ENCODE assay signal across 11 cellular contexts in the genomic region with DNA sequence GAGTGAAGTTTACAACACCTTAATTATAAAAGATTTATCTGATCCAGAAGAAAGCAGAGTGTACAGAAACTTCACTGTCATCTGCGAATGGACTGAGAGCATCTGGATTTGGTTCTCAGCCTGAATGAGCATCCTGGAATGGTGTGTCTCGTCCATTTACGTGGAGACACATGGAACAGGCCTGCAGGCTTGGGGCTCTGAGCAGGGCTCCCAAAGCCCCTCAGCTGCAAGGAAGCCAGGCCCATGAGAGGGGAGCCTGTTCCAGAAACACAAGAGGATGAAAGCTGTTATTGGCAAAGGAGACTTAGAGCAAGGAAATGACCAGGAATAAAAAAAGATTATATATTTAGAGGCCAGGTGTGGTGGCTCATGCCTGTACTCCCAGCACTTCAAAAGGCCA. TPM values are rescaled to one million over a fixed set of nuclear protein-coding genes. Genes with fewer than 3 reads are reported as not detected.
DNase-seq lines count a peak whose midpoint lies in the region; ATAC-seq and TF ChIP-seq lines count a peak whose summit lies in the region.
"Had no signal": no experiment of that assay in that cellular context is flagged by ENCODE, and none has a peak within 500 bp of the region (broad histone marks: within the 10 kb centered on the region; RNA-seq: fewer than 3 reads in every experiment).

No MANE protein-coding gene starts in this region.

- peaks cover 55% of the 10 kb centered on the region for H3K4me1 ChIP-seq in CD8-positive, alpha-beta T cell (ENCODE audit: insufficient read depth, low read length)
- H3K4me1 ChIP-seq in HUES48 (ENCODE audit: control insufficient read depth, insufficient read depth, low read length) (peaks cover 23% of the 10 kb centered on the region), muscle layer of duodenum (ENCODE audit: control insufficient read depth in 1 of 2, insufficient read depth in 2 of 2, low read length in 2 of 2) (peaks cover 0 to 3% of the 10 kb centered on the region in 2 donors)

- CTCF ChIA-PET in CD8-positive, alpha-beta T cell (lab: Charles Lee) = interaction anchor here (1.2 to 2.2 kb wide), 3 partner anchors 12 to 149 kb away, joined by 3 to 6 read pairs (median 5); no protein-coding TSS in a partner anchor

- H3K4me3 Mint-ChIP-seq in CD8-positive, alpha-beta T cell = peak overlapping the region; percentile 82
- H3K4me3 Mint-ChIP-seq: HFFc6 had no signal

- H3K27me3 ChIP-seq in CD8-positive, alpha-beta T cell (ENCODE audit: insufficient read depth, low read length) = no peaks in the 10 kb centered on the region
- H3K27me3 ChIP-seq in HUES48 (ENCODE audit: control insufficient read depth, insufficient read depth, low read length) (no peaks in the 10 kb centered on the region), muscle layer of duodenum (ENCODE audit: low read depth, low read length) (no peaks in the 10 kb centered on the region)

- H3K36me3 Mint-ChIP-seq in CD8-positive, alpha-beta T cell = peaks cover 45% of the 10 kb centered on the region

- peaks cover 54% of the 10 kb centered on the region for H3K4me1 Mint-ChIP-seq in CD8-positive, alpha-beta T cell (ENCODE audit: low read depth)

- H3K9me3 ChIP-seq in CD8-positive, alpha-beta T cell (ENCODE audit: low read length) = no peaks in the 10 kb centered on the region
- H3K9me3 ChIP-seq in HUES48 (ENCODE audit: control insufficient read depth, insufficient read depth, low read length) (no peaks in the 10 kb centered on the region), muscle layer of duodenum (ENCODE audit: control insufficient read depth in 1 of 2, low read length in 2 of 2) (no peaks in the 10 kb centered on the region)

- POLR2A ChIA-PET in CD8-positive, alpha-beta T cell (lab: Charles Lee) = interaction anchor here (2.3 kb wide), 1 partner anchor 69 kb away, joined by 14 read pairs; no protein-coding TSS in a partner anchor

- peaks cover under 1% of the 10 kb centered on the region for H3K9me3 Mint-ChIP-seq in CD8-positive, alpha-beta T cell

- peaks cover 19% of the 10 kb centered on the region for H3K36me3 ChIP-seq in CD8-positive, alpha-beta T cell (ENCODE audit: insufficient read depth, low read length)
- peaks cover 44% of the 10 kb centered on the region for H3K36me3 ChIP-seq in HUES48 (ENCODE audit: control insufficient read depth, insufficient read depth, low read length)
- peaks cover 38 to 46% of the 10 kb centered on the region in 2 donors for H3K36me3 ChIP-seq in muscle layer of duodenum (ENCODE audit: control insufficient read depth in 1 of 2, insufficient read depth in 2 of 2, low read length in 2 of 2)

- TF ChIP-seq CTCF in CD8-positive, alpha-beta T cell (IDR thresholded peaks at IDR 0.05) = no peak

- H3K27ac ChIP-seq in CD8-positive, alpha-beta T cell (ENCODE audit: low read depth, low read length) = peak overlapping the region; percentile 45
- H3K27ac ChIP-seq in HUES48 (ENCODE audit: low read depth, low read length) = peak overlapping the region; percentile 46
- H3K27ac ChIP-seq in muscle layer of duodenum (ENCODE audit: low read length) = peak overlapping the region; percentile 31

- H3K9ac ChIP-seq in HUES48 (ENCODE audit: low read depth, low read length) = no peak overlapping the region

- no peak for ATAC-seq in CD8-positive, alpha-beta T cell
- no peak for ATAC-seq in GM21786 (IDR thresholded peaks at IDR 0.05; ENCODE audit: unreplicated experiment)

- H3K4me3 ChIP-seq in CD8-positive, alpha-beta T cell (ENCODE audit: low read depth, low read length) = no peak overlapping the region
- H3K4me3 ChIP-seq in HUES48 (ENCODE audit: low read depth, low read length) (no peak overlapping the region), muscle layer of duodenum (ENCODE audit: low read depth in 1 of 2, low read length in 2 of 2) (no peak overlapping the region)

- intact Hi-C loops in CD8-positive, alpha-beta T cell (cut with DNase I, micrococcal nuclease) = loop anchor here (1.0 to 5.0 kb wide), 2 partner anchors 28 to 325 kb away; a partner anchor contains a TSS

- peak overlapping the region; percentile 94 for H3K27ac Mint-ChIP-seq in CD8-positive, alpha-beta T cell

- no peaks in the 10 kb centered on the region for H3K27me3 Mint-ChIP-seq in CD8-positive, alpha-beta T cell (ENCODE audit: low read depth)

- DNase-seq in CD8-positive, alpha-beta T cell = no peak
- DNase-seq in activated CD8-positive, alpha-beta memory T cell treated with anti-CD3 and anti-CD28 coated beads, Interleukin-2, amount 50 U/mL, for 48 hours = peak; percentile 48
- DNase-seq in epidermal melanocyte (ENCODE audit: insufficient read length, low spot score) (no peak), NCI-H1105 treated with DMSO at 0.1 percent for 48 hours (lab: John Stamatoyannopoulos, UW) (no peak)
- DNase-seq: GDM1, HFFc6 had no signal

RNA-seq across cellular contexts. Expression of a gene that starts 22.1 kb away (rescaled TPM):
- under 1 TPM in 1 of 2 experiments, not detected in 1; 0.08 TPM for total RNA-seq in CD8-positive, alpha-beta T cell
- total RNA-seq: epithelial cell of proximal tubule, skeletal muscle tissue had no signal

RNA-seq across cellular contexts. Expression of a gene that starts 28.0 kb away (rescaled TPM):
- 10 to 100 TPM; 56.8 to 58.9 TPM for total RNA-seq in CD8-positive, alpha-beta T cell
